In genomic region chr10:124151466-124152095, GRCh38 we compare ENCODE assay signal across 11 cellular contexts. TPM values are rescaled to one million over a fixed set of nuclear protein-coding genes. Genes with fewer than 3 reads are reported as not detected.
DNase-seq lines count a peak whose midpoint lies in the region; ATAC-seq lines count a peak whose summit lies in the region.
"Had no signal": no experiment of that assay in that cellular context is flagged by ENCODE, and none has a peak within 500 bp of the region (broad histone marks: within the 10 kb centered on the region; RNA-seq: fewer than 3 reads in every experiment).

No MANE protein-coding gene starts in this region.

- 93 to 94% methylated on average over 9 to 11 of the region's 11 CpGs for WGBS in mesodermal cell (ENCODE audit: insufficient coverage in 2 of 2), 2 experiments

- H3K9me3 ChIP-seq in KOPT-K1 (ENCODE audit: insufficient read depth, low read length, poor library complexity, severe bottlenecking), result no peaks in the 10 kb centered on the region
- no peaks in the 10 kb centered on the region for H3K9me3 ChIP-seq in adipocyte (ENCODE audit: control insufficient read depth, low read length)
- H3K9me3 ChIP-seq in mesodermal cell (ENCODE audit: control insufficient read depth, low read length), result no peaks in the 10 kb centered on the region
- no peaks in the 10 kb centered on the region for H3K9me3 ChIP-seq in stomach smooth muscle (ENCODE audit: control insufficient read depth in 2 of 2, low read length in 2 of 2)

- DNase-seq in adipocyte (ENCODE audit: low read depth) (no peak), amygdala (lab: John Stamatoyannopoulos, UW) (no peak), HT-29 (ENCODE audit: low spot score) (no peak)
- DNase-seq: activated gamma-delta T cell, cortex of kidney, NCI-H524 treated with DMSO at 0.1 percent for 48 hours had no signal

- peak overlapping the region; percentile 62 for H3K27ac ChIP-seq in KOPT-K1 (ENCODE audit: low read depth, low read length, poor library complexity, severe bottlenecking)
- H3K27ac ChIP-seq in mesodermal cell (ENCODE audit: low read depth, low read length, severe bottlenecking), result peak overlapping the region; percentile 36
- peak overlapping the region; percentile 66 for H3K27ac ChIP-seq in stomach smooth muscle (ENCODE audit: low read length)

- H3K27me3 ChIP-seq in adipocyte (replicated peaks; ENCODE audit: control insufficient read depth, insufficient read depth, low read length), result no peaks in the 10 kb centered on the region
- no peaks in the 10 kb centered on the region for H3K27me3 ChIP-seq in stomach smooth muscle (ENCODE audit: control insufficient read depth in 1 of 2, insufficient read depth in 2 of 2, low read length in 2 of 2)

- H3K4me3 ChIP-seq in adipocyte (ENCODE audit: low read length) (no peak overlapping the region), mesodermal cell (ENCODE audit: extremely low read depth, insufficient read depth, low read length, poor library complexity, severe bottlenecking) (no peak overlapping the region), stomach smooth muscle (ENCODE audit: low read length in 2 of 2) (peak overlapping the region in 1 of 2 donors; percentile 54)

- H3K4me1 ChIP-seq in adipocyte (ENCODE audit: control insufficient read depth, insufficient read depth, low read length) (peaks cover 39% of the 10 kb centered on the region), mesodermal cell (ENCODE audit: control insufficient read depth, insufficient read depth, low read length, poor library complexity, severe bottlenecking) (peaks cover 29% of the 10 kb centered on the region), stomach smooth muscle (ENCODE audit: control insufficient read depth, insufficient read depth, low read length) (peaks cover 38% of the 10 kb centered on the region)

- H3K9ac ChIP-seq in adipocyte (ENCODE audit: low read length) (peak overlapping the region; percentile 10), stomach smooth muscle (ENCODE audit: low read length in 2 of 2) (peak overlapping the region in 1 of 2 donors; percentile 13)

- H3K36me3 ChIP-seq in KOPT-K1 (ENCODE audit: insufficient read depth, low read length), result no peaks in the 10 kb centered on the region
- H3K36me3 ChIP-seq in adipocyte (ENCODE audit: control insufficient read depth, insufficient read depth, low read length, severe bottlenecking), result no peaks in the 10 kb centered on the region
- H3K36me3 ChIP-seq in mesodermal cell (ENCODE audit: control insufficient read depth, insufficient read depth, low read length), result no peaks in the 10 kb centered on the region
- no peaks in the 10 kb centered on the region for H3K36me3 ChIP-seq in stomach smooth muscle (ENCODE audit: control insufficient read depth in 2 of 2, insufficient read depth in 2 of 2, low read length in 2 of 2)

- no peak for ATAC-seq in HG02970 (IDR thresholded peaks at IDR 0.05; ENCODE audit: low FRiP score, unreplicated experiment)

RNA-seq across cellular contexts. Expression of gene CHST15, which starts 58.2 kb away (rescaled TPM):
- polyA plus RNA-seq in mesodermal cell (2013, experiment 1 of 2), result 8.3 TPM
- 5.8 TPM for polyA plus RNA-seq in mesodermal cell (2013, experiment 2 of 2)
- not detected in 2 replicates for total RNA-seq in HT-29 (2014; rRNA removed; shearing (Covaris generic))
- total RNA-seq: activated CD8-positive, alpha-beta memory T cell treated with anti-CD3 and anti-CD28 coated beads for 36 hours had no signal
